17 cellular contexts compared by ENCODE assay signal in genomic region chr2:25688236-25688635, GRCh38.
"Had no signal": no experiment of that assay in that cellular context is flagged by ENCODE, and none has a peak within 500 bp of the region (broad histone marks: within the 10 kb centered on the region; RNA-seq: fewer than 3 reads in every experiment).

No MANE protein-coding gene starts in this region.

- ATAC-seq: left lung; lower lobe of right lung; naive thymus-derived CD8-positive, alpha-beta T cell; pancreas; right cardiac atrium; sciatic nerve; stimulated activated effector memory CD8-positive, alpha-beta T cell treated with anti-CD3 and anti-CD28 coated beads, Interleukin-12 subunit alpha, Interleukin-12 subunit beta, amount 100 ng/mL, for 72 hours; stimulated activated naive CD8-positive, alpha-beta T cell treated with anti-CD3 and anti-CD28 coated beads, Interleukin-15, amount 100 ng/mL, for 72 hours had no signal

- DNase-seq: islet precursor cell; left lung; lower lobe of right lung; mammary epithelial cell; mesenchymal stem cell; naive thymus-derived CD8-positive, alpha-beta T cell; nucleus accumbens; pancreas; retina; right cardiac atrium; stimulated activated CD4-positive, alpha-beta T cell treated with anti-CD3 and anti-CD28 coated beads, Interleukin-4, amount 100 ng/mL, for 24 hours; stimulated activated naive CD4-positive, alpha-beta T cell treated with Interleukin-2 at 50 U/mL for 16 hours; stimulated activated naive CD8-positive, alpha-beta T cell treated with anti-CD3 and anti-CD28 coated beads, Interleukin-15, amount 100 ng/mL, for 72 hours; substantia nigra; uterus had no signal
